Comparison of ENCODE assay signal across 8 cellular contexts in the genomic region with DNA sequence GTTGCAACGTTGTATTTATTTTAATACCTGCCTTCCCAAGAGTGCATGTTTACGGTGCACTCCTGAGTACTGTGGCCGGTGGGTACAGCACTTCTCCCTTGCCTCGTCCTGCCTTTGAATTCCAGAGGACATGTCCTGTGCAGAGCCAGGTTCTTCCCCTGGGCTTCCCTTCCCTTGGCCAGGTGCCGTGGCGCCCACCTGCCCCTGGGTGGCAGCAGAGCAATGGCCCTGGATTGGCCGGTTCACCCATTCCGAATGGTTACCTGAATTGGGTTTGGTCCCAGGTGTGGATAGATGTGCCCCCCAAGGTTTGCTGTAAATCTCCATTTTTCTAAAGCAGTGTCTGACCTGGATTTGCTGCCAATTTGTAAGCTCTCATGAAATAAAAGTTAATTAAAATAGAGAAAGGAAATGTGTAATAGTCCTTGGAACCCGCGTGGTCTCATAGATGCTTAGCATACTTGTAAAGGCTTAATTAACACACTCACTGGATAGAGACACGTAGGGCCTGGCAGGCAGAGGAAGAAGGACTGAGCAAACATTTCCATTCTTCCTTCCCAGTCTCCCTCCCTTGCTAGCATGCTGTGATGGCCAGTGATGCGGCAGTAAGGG. TPM values are rescaled to one million over a fixed set of nuclear protein-coding genes. Genes with fewer than 3 reads are reported as not detected.
DNase-seq lines count a peak whose midpoint lies in the region; ATAC-seq and TF ChIP-seq lines count a peak whose summit lies in the region.

No MANE protein-coding gene starts in this region.

- BruUV-seq in mammary epithelial cell (replicated peaks; lab: Mats Ljungman, UMichigan): no TSS peak

- no peak for ATAC-seq in HG03571 (IDR thresholded peaks at IDR 0.05; ENCODE audit: unreplicated experiment)
- no peak for ATAC-seq in HG02885 (IDR thresholded peaks at IDR 0.05; ENCODE audit: poor library complexity, unreplicated experiment)

- no peaks in the 10 kb centered on the region for H3K4me1 ChIP-seq in mammary epithelial cell (ENCODE audit: insufficient read depth, low read length)

- no peaks in the 10 kb centered on the region for H4K20me1 ChIP-seq in mammary epithelial cell (ENCODE audit: insufficient read depth, low read length)
- H4K20me1 ChIP-seq in neural cell (ENCODE audit: insufficient read depth): no peaks in the 10 kb centered on the region

- dilution Hi-C loops in mammary epithelial cell (cut with HindIII; ENCODE audit: low sequenced_read_pairs): no loop called here

- H3K9me2 ChIP-seq in neural cell (ENCODE audit: insufficient read depth, low read length): no peaks in the 10 kb centered on the region

- H3K79me2 ChIP-seq in mammary epithelial cell (ENCODE audit: insufficient read depth, low read length) (peaks cover 3% of the 10 kb centered on the region), neural cell (replicated peaks; ENCODE audit: insufficient read depth, low read length) (no peaks in the 10 kb centered on the region)

- TF ChIP-seq EP300 in Ishikawa (IDR thresholded peaks at IDR 0.05; ENCODE audit: borderline replicate concordance) (no peak), neural cell (conservative IDR thresholded peaks at IDR 0.05; ENCODE audit: poor library complexity, severe bottlenecking) (no peak)

- WGBS in mammary epithelial cell (ENCODE audit: low coverage, missing lambda C conversion rate): 39% methylated on average over 10 of the region's 12 CpGs

- H3K4me2 ChIP-seq in mammary epithelial cell (ENCODE audit: insufficient read depth, low read depth, low read length): no peak overlapping the region
- no peak overlapping the region for H3K4me2 ChIP-seq in neural cell (ENCODE audit: low read length)

- no peaks in the 10 kb centered on the region for H3F3A ChIP-seq in neural cell (ENCODE audit: insufficient read depth, low read length, poor library complexity, severe bottlenecking)

- no peak overlapping the region for H2AFZ ChIP-seq in mammary epithelial cell (ENCODE audit: low read depth, low read length)
- H2AFZ ChIP-seq in neural cell (ENCODE audit: low read depth, low read length): no peak overlapping the region

- H3K27me3 ChIP-seq in mammary epithelial cell (ENCODE audit: insufficient read depth, low read length): no peaks in the 10 kb centered on the region
- no peaks in the 10 kb centered on the region for H3K27me3 ChIP-seq in neural cell (ENCODE audit: insufficient read depth, low read depth, low read length)

- peak; percentile 73 to 75 for TF ChIP-seq CTCF in mammary epithelial cell (conservative IDR thresholded peaks at IDR 0.05 in 1 of 2, IDR thresholded peaks at IDR 0.05 in 1 of 2; ENCODE audit: extremely low read depth in 1 of 2, insufficient read depth in 1 of 2, low read depth in 1 of 2, low read length in 2 of 2)
- peak; percentile 57 for TF ChIP-seq CTCF in neural cell (IDR thresholded peaks at IDR 0.05; ENCODE audit: poor library complexity, severe bottlenecking)

- H3K9ac ChIP-seq in mammary epithelial cell (ENCODE audit: insufficient read depth, low read length): no peak overlapping the region
- H3K9ac ChIP-seq in neural cell (ENCODE audit: low read length): no peak overlapping the region

- H3K4me3 ChIP-seq in mammary epithelial cell (replicated peaks in 1 of 3; ENCODE audit: insufficient read depth in 1 of 3, low read depth in 2 of 3, low read length in 3 of 3): no peak overlapping the region
- H3K4me3 ChIP-seq in neural cell (ENCODE audit: low read length): no peak overlapping the region

- no peak overlapping the region for H3K27ac ChIP-seq in mammary epithelial cell (ENCODE audit: insufficient read depth, low read depth, low read length)
- no peak overlapping the region for H3K27ac ChIP-seq in neural cell (ENCODE audit: low read length)

- peak; percentile 44 for DNase-seq in DMS 273 (lab: John Stamatoyannopoulos, UW; ENCODE audit: unreplicated experiment)
- DNase-seq in DMS 273 treated with DMSO at 0.1 percent for 48 hours (lab: John Stamatoyannopoulos, UW): no peak
- peak; percentile 8 for DNase-seq in mammary epithelial cell
- DNase-seq in GM19240 (ENCODE audit: insufficient read length, low spot score): no peak

- TF ChIP-seq RAD21 in Ishikawa (IDR thresholded peaks at IDR 0.05; ENCODE audit: low read depth) (peak; percentile 72), neural cell (conservative IDR thresholded peaks at IDR 0.05) (peak; percentile 58)

- CTCF ChIA-PET in mammary epithelial cell (lab: Charles Lee; ENCODE audit: low non-redundant PET): no interaction called here

- H3K36me3 ChIP-seq in mammary epithelial cell (ENCODE audit: insufficient read depth, low read length): no peaks in the 10 kb centered on the region
- no peaks in the 10 kb centered on the region for H3K36me3 ChIP-seq in neural cell (ENCODE audit: insufficient read depth, low read length)

- in situ Hi-C loops in mammary epithelial cell (cut with MboI; ENCODE audit: low sequenced_read_pairs in 2 of 2): loop anchor here in 1 of 2 donors (25.0 kb wide), 2 partner anchors 584 to 1034 kb away; a partner anchor contains a TSS

- intact Hi-C loops in mammary epithelial cell (cut with micrococcal nuclease): loop anchor here (2.0 kb wide), 1 partner anchor 1034 kb away; no protein-coding TSS in a partner anchor

- no peaks in the 10 kb centered on the region for H3K9me3 ChIP-seq in mammary epithelial cell (replicated peaks; ENCODE audit: insufficient read depth, low read length)
- H3K9me3 ChIP-seq in neural cell (ENCODE audit: low read length): no peaks in the 10 kb centered on the region

TF ChIP-seq in Ishikawa, 13 proteins besides CTCF, POLR2A, EP300 and RAD21:
- TF ChIP-seq CREB1 (IDR thresholded peaks at IDR 0.05; ENCODE audit: low read depth): no peak

TF ChIP-seq in neural cell, 6 proteins besides CTCF, POLR2A, EP300 and RAD21:
- TF ChIP-seq, protein P1, sequence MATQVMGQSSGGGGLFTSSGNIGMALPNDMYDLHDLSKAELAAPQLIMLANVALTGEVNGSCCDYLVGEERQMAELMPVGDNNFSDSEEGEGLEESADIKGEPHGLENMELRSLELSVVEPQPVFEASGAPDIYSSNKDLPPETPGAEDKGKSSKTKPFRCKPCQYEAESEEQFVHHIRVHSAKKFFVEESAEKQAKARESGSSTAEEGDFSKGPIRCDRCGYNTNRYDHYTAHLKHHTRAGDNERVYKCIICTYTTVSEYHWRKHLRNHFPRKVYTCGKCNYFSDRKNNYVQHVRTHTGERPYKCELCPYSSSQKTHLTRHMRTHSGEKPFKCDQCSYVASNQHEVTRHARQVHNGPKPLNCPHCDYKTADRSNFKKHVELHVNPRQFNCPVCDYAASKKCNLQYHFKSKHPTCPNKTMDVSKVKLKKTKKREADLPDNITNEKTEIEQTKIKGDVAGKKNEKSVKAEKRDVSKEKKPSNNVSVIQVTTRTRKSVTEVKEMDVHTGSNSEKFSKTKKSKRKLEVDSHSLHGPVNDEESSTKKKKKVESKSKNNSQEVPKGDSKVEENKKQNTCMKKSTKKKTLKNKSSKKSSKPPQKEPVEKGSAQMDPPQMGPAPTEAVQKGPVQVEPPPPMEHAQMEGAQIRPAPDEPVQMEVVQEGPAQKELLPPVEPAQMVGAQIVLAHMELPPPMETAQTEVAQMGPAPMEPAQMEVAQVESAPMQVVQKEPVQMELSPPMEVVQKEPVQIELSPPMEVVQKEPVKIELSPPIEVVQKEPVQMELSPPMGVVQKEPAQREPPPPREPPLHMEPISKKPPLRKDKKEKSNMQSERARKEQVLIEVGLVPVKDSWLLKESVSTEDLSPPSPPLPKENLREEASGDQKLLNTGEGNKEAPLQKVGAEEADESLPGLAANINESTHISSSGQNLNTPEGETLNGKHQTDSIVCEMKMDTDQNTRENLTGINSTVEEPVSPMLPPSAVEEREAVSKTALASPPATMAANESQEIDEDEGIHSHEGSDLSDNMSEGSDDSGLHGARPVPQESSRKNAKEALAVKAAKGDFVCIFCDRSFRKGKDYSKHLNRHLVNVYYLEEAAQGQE (IDR thresholded peaks at IDR 0.05; ENCODE audit: borderline replicate concordance): no peak
- TF ChIP-seq EZH2 (IDR thresholded peaks at IDR 0.05; ENCODE audit: borderline replicate concordance, insufficient read depth, low read length, poor library complexity, severe bottlenecking) (no peak), SMC3 (conservative IDR thresholded peaks at IDR 0.05; ENCODE audit: poor library complexity) (peak; percentile 33)

RNA-seq across cellular contexts. Expression of a gene that starts 40.6 kb away (rescaled TPM):
- 10 to 100 TPM; 58.7 to 83.2 TPM for total RNA-seq in mammary epithelial cell
- polyA plus RNA-seq in mammary epithelial cell (87.1 TPM), neural cell (337 and 352 TPM in 2 replicates)
- polyA minus RNA-seq in mammary epithelial cell (36.2 TPM), neural cell (135 and 158 TPM in 2 replicates)

Comparison
In these comparisons a context has a peak if more than half of its experiments do, and no peak if none do; other contexts are left out.
1. DNase-seq: peak in DMS 273 (single experiment) and mammary epithelial cell (single experiment); none in DMS 273 treated with DMSO at 0.1 percent for 48 hours (single experiment) and GM19240 (single experiment).